ENCODE assay signal across 1 cellular context in the genomic region with DNA sequence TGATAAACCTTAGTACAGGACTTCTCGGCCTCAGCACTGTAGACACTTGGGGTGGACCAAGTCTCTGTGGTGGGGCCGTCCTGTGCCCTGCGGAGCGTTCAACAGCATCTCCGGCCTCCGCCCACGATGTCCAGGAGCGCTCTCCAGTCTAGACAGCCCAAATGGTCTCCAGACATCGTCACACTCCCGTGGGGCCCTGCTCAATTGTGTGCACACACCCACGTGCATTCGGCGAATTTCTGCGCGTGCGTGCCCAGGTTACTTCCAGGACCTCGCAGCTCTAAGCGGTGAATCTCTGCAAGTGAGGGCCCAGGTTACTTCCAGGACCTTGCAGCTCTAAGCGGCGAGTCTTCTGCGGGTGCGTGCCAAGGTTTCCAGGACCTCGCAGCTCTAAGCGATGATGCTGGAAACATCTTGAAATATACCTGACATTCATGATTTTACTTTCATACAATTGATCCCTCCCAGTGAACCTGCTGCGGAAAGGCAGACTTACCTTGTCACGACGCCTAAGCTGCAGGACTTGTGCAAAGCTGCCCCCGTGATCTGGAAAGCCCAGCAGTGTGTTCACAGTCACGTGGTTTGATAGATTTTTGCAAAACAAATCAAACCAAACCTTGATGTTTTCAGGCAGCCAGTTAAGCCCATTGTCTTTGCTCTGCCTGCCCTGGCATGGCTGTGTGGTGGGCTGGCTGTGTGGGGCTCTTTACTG.
TF ChIP-seq lines count a peak whose summit lies in the region.

No MANE protein-coding gene starts in this region.

TF ChIP-seq in K562, 482 proteins besides CTCF, POLR2A, EP300 and RAD21:
- no peak for TF ChIP-seq SP2 (IDR thresholded peaks at IDR 0.05; ENCODE audit: extremely low read depth, low read depth, low read length, poor library complexity, severe bottlenecking)
- no peak for TF ChIP-seq GATAD2A (IDR thresholded peaks at IDR 0.05)
- TF ChIP-seq ESRRA (IDR thresholded peaks at IDR 0.05; ENCODE audit: borderline replicate concordance, low read depth), result no peak
- TF ChIP-seq, protein P1, sequence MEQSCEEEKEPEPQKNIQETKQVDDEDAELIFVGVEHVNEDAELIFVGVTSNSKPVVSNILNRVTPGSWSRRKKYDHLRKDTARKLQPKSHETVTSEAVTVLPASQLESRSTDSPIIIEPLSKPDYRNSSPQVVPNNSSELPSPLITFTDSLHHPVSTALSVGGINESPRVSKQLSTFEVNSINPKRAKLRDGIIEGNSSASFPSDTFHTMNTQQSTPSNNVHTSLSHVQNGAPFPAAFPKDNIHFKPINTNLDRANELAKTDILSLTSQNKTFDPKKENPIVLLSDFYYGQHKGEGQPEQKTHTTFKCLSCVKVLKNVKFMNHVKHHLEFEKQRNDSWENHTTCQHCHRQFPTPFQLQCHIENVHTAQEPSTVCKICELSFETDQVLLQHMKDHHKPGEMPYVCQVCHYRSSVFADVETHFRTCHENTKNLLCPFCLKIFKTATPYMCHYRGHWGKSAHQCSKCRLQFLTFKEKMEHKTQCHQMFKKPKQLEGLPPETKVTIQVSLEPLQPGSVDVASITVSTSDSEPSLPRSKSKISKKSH (CRISPR knock-in tag; IDR thresholded peaks at IDR 0.05), result no peak
- no peak for TF ChIP-seq MAFK (IDR thresholded peaks at IDR 0.05; ENCODE audit: low read length)
- no peak for TF ChIP-seq ARHGAP35 (IDR thresholded peaks at IDR 0.05; ENCODE audit: partially characterized antibody)
- TF ChIP-seq, protein P2, sequence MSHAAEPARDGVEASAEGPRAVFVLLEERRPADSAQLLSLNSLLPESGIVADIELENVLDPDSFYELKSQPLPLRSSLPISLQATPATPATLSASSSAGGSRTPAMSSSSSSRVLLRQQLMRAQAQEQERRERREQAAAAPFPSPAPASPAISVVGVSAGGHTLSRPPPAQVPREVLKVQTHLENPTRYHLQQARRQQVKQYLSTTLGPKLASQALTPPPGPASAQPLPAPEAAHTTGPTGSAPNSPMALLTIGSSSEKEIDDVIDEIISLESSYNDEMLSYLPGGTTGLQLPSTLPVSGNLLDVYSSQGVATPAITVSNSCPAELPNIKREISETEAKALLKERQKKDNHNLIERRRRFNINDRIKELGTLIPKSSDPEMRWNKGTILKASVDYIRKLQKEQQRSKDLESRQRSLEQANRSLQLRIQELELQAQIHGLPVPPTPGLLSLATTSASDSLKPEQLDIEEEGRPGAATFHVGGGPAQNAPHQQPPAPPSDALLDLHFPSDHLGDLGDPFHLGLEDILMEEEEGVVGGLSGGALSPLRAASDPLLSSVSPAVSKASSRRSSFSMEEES (CRISPR knock-in tag; IDR thresholded peaks at IDR 0.05), result 0 out of 2 replicates have a peak, but pooled peaks have one; percentile 7
